15 cellular contexts compared by ENCODE assay signal in the genomic region with DNA sequence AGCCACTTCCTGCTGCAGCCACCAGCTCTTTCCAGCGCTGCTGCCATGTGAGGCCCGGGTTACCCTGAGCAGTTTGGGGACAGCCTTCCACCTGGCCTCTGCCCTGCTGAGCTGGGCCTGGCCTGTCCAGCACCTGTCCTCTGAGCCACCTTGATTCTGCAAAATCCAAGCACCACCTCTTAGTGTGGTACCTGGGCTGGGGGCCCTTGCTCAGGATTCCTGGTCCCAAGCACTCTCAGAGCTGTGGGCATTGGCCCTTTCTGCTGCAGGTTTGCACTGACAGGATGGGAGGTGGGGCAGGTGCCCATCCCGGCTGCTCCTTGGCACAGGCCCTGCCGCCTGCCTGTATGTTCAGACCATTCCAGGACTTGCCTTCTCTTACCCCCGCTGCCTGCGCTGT.
"Had no signal": no experiment of that assay in that cellular context is flagged by ENCODE, and none has a peak within 500 bp of the region (broad histone marks: within the 10 kb centered on the region; RNA-seq: fewer than 3 reads in every experiment).

No MANE protein-coding gene starts in this region.

- DNase-seq: cortex of kidney; effector memory CD4-positive, alpha-beta T cell; heart left ventricle; hypothalamus; left lung; natural killer cell; occipital lobe; spleen; stimulated activated CD4-positive, alpha-beta T cell treated with anti-CD3 and anti-CD28 coated beads, Interleukin-15, amount 100 ng/mL, for 24 hours; stimulated activated CD4-positive, alpha-beta T cell treated with anti-CD3 and anti-CD28 coated beads, Interleukin-1b, Interleukin-23, amount 100 ng/mL, for 48 hours; stimulated activated CD4-positive, alpha-beta T cell treated with anti-CD3 and anti-CD28 coated beads, Interleukin-4, amount 100 ng/mL, for 24 hours; stimulated activated naive CD4-positive, alpha-beta T cell treated with Interleukin-2 at 50 U/mL for 16 hours; tibial artery had no signal

- ATAC-seq: esophagus mucosa, left lung, sciatic nerve had no signal
